In genomic region chr12:42234970-42235369, GRCh38 we compare ENCODE assay signal across 14 cellular contexts. TPM values are rescaled to one million over a fixed set of nuclear protein-coding genes. Genes with fewer than 3 reads are reported as not detected.
DNase-seq lines count a peak whose midpoint lies in the region; ATAC-seq and TF ChIP-seq lines count a peak whose summit lies in the region.
"Had no signal": no experiment of that assay in that cellular context is flagged by ENCODE, and none has a peak within 500 bp of the region (broad histone marks: within the 10 kb centered on the region; RNA-seq: fewer than 3 reads in every experiment).

No MANE protein-coding gene starts in this region.

- no peak for DNase-seq in right cardiac atrium
- no peak for DNase-seq in spleen
- DNase-seq in stimulated activated CD4-positive, alpha-beta T cell treated with anti-CD3 and anti-CD28 coated beads, Interleukin-15, amount 100 ng/mL, for 24 hours = no peak
- no peak for DNase-seq in H7
- DNase-seq in neuronal stem cell (ENCODE audit: low spot score) = no peak
- DNase-seq: activated T-cell treated with anti-CD3 and anti-CD28 coated beads, Interleukin-2, amount 50 U/mL, for 48 hours; central memory CD4-positive, alpha-beta T cell; NCI-H2171 treated with DMSO at 0.1 percent for 48 hours; stimulated activated naive B cell treated with anti-CD40 and anti-IgM and Interleukin-4, amounts not matched to agents 10 μg/mL and 1 μg/mL and 100 μg/mL, for 72 hours had no signal

- H2BK120ac ChIP-seq in neuronal stem cell (ENCODE audit: low read depth, low read length) = no peak overlapping the region

- peaks cover 25% of the 10 kb centered on the region for H3K4me1 Mint-ChIP-seq in activated T-helper 17 cell treated with anti-CD3 and anti-CD28 coated beads, Interleukin-2, amount 50 U/mL, for 72 hours

- no peak overlapping the region for H2BK12ac ChIP-seq in neuronal stem cell (ENCODE audit: low read length)

- H3K36me3 Mint-ChIP-seq in activated T-helper 17 cell treated with anti-CD3 and anti-CD28 coated beads, Interleukin-2, amount 50 U/mL, for 72 hours (ENCODE audit: low read depth) = peaks cover 53% of the 10 kb centered on the region

- peaks cover 5% of the 10 kb centered on the region for H3K79me1 ChIP-seq in neuronal stem cell (ENCODE audit: low read depth, low read length)

- H3K4me1 ChIP-seq in DOHH2 (ENCODE audit: control insufficient read depth, low read length) (peaks cover 27% of the 10 kb centered on the region), right cardiac atrium (ENCODE audit: control insufficient read depth, insufficient read depth, low read length) (peaks cover 4% of the 10 kb centered on the region), spleen (peaks cover 19 to 84% (median 64%) of the 10 kb centered on the region in 6 donors), neuronal stem cell (ENCODE audit: control insufficient read depth in 2 of 2, insufficient read depth in 1 of 2, low read depth in 1 of 2, low read length in 2 of 2) (peaks cover 0 to 5% of the 10 kb centered on the region in 2 donors)

- H3K14ac ChIP-seq in neuronal stem cell (ENCODE audit: low read length) = no peak overlapping the region

- peaks cover 72% of the 10 kb centered on the region for H3K79me2 ChIP-seq in DOHH2 (ENCODE audit: control insufficient read depth, low read length)

- H3K27me3 Mint-ChIP-seq in activated T-helper 17 cell treated with anti-CD3 and anti-CD28 coated beads, Interleukin-2, amount 50 U/mL, for 72 hours = no peaks in the 10 kb centered on the region
- H3K27me3 Mint-ChIP-seq: memory B cell; stimulated activated naive B cell treated with anti-CD40 and anti-IgM and Interleukin-4, amounts not matched to agents 10 μg/mL and 1 μg/mL and 100 μg/mL, for 72 hours had no signal

- H3K4me2 ChIP-seq in DOHH2 (ENCODE audit: low read length) (peak overlapping the region; percentile 0; the same call in 1 of the 2 replicates), neuronal stem cell (ENCODE audit: insufficient read depth, low read length, poor library complexity, severe bottlenecking) (no peak overlapping the region)

- ATAC-seq in activated T-helper 17 cell treated with anti-CD3 and anti-CD28 coated beads, Interleukin-2, amount 50 U/mL, for 72 hours (replicated peaks) = no peak
- ATAC-seq in right cardiac atrium (peak; percentile 36 to 47), HG03439 (IDR thresholded peaks at IDR 0.05; ENCODE audit: unreplicated experiment) (no peak)
- ATAC-seq: stimulated activated naive B cell treated with anti-CD40 and anti-IgM and Interleukin-4, amounts not matched to agents 10 μg/mL and 1 μg/mL and 100 μg/mL, for 72 hours had no signal

- H3K27me3 ChIP-seq in DOHH2 (ENCODE audit: control insufficient read depth, low read length) (no peaks in the 10 kb centered on the region), right cardiac atrium (ENCODE audit: control insufficient read depth, insufficient read depth) (no peaks in the 10 kb centered on the region), spleen (replicated peaks in 1 of 7) (no peaks in the 10 kb centered on the region), H7 (ENCODE audit: control insufficient read depth, insufficient read depth, low read length) (peaks cover 62% of the 10 kb centered on the region), neuronal stem cell (ENCODE audit: control insufficient read depth in 3 of 3, insufficient read depth in 3 of 3, low read depth in 1 of 3, low read length in 3 of 3) (no peaks in the 10 kb centered on the region)

- no peak overlapping the region for H4K91ac ChIP-seq in neuronal stem cell (ENCODE audit: low read depth, low read length, poor library complexity)

- H2AK5ac ChIP-seq in neuronal stem cell (ENCODE audit: low read depth, low read length) = no peak overlapping the region

- H3K9me2 ChIP-seq in DOHH2 (replicated peaks; ENCODE audit: control insufficient read depth, low read length) = no peaks in the 10 kb centered on the region

- 35% methylated on average over 2 of the region's 2 CpGs for WGBS in right cardiac atrium
- WGBS in spleen, 5 donors = 67 to 79% (median 71%) methylated on average over 2 of the region's 2 CpGs
- WGBS in neuronal stem cell (ENCODE audit: extremely low coverage in 2 of 2, insufficient read length in 2 of 2, insufficient replicate concordance in 1 of 2), 2 donors = no CpG with 5 or more reads among the region's 2 CpGs

- no peaks in the 10 kb centered on the region for H3K9me3 Mint-ChIP-seq in activated T-helper 17 cell treated with anti-CD3 and anti-CD28 coated beads, Interleukin-2, amount 50 U/mL, for 72 hours
- H3K9me3 Mint-ChIP-seq: memory B cell; stimulated activated naive B cell treated with anti-CD40 and anti-IgM and Interleukin-4, amounts not matched to agents 10 μg/mL and 1 μg/mL and 100 μg/mL, for 72 hours had no signal

- peaks cover 8% of the 10 kb centered on the region; the same call in 1 of the 2 replicates for H4K20me1 ChIP-seq in DOHH2 (ENCODE audit: control insufficient read depth, insufficient read depth, low read depth, low read length)

- H3K36me3 ChIP-seq in DOHH2 (ENCODE audit: control insufficient read depth, low read length) (peaks cover 33% of the 10 kb centered on the region), spleen (peaks cover 0 to 32% (median 4%) of the 10 kb centered on the region in 6 donors), H7 (replicated peaks; ENCODE audit: control insufficient read depth, insufficient read depth, low read length) (no peaks in the 10 kb centered on the region), neuronal stem cell (replicated peaks in 1 of 2; ENCODE audit: control insufficient read depth in 2 of 2, insufficient read depth in 2 of 2, low read length in 2 of 2) (peaks cover 0 to 45% of the 10 kb centered on the region in 2 donors)

- H3K27ac ChIP-seq in DOHH2 (ENCODE audit: low read depth, low read length) (no peak overlapping the region), right cardiac atrium (ENCODE audit: low read length) (peak overlapping the region; percentile 82), spleen (peak overlapping the region in 6 of 8 donors; percentile 11 to 98 (median 68)), neuronal stem cell (replicated peaks; ENCODE audit: low read length) (no peak overlapping the region)
- H3K27ac ChIP-seq: RWPE1 had no signal

- intact Hi-C loops in right cardiac atrium (cut with DNase I) = loop anchor here in 2 of 4 donors (5.0 to 10.0 kb wide), 3 partner anchors 90 to 93 kb away; partner anchors contain the start of genes GXYLT1 (in 2 of the 2), PPHLN1 (in 2 of the 2) and ZCRB1 (in 2 of the 2)
- intact Hi-C loops in spleen (cut with DNase I; ENCODE audit: low total_unique reads) = loop anchor here (10.0 kb wide), 1 partner anchor 90 kb away; the partner anchor contains the start of gene GXYLT1

- H2BK5ac ChIP-seq in neuronal stem cell (ENCODE audit: low read length) = no peak overlapping the region

- no peak overlapping the region for H3K27ac Mint-ChIP-seq in activated T-helper 17 cell treated with anti-CD3 and anti-CD28 coated beads, Interleukin-2, amount 50 U/mL, for 72 hours
- H3K27ac Mint-ChIP-seq: memory B cell; stimulated activated naive B cell treated with anti-CD40 and anti-IgM and Interleukin-4, amounts not matched to agents 10 μg/mL and 1 μg/mL and 100 μg/mL, for 72 hours had no signal

- H3K9me3 ChIP-seq in DOHH2 (ENCODE audit: control insufficient read depth, insufficient read depth, low read length) (no peaks in the 10 kb centered on the region), right cardiac atrium (ENCODE audit: control insufficient read depth, low read length) (no peaks in the 10 kb centered on the region), spleen (no peaks in the 10 kb centered on the region), neuronal stem cell (replicated peaks in 1 of 2; ENCODE audit: control insufficient read depth in 2 of 2, insufficient read depth in 1 of 2, low read depth in 1 of 2, low read length in 2 of 2) (no peaks in the 10 kb centered on the region)

- no peak overlapping the region for H3K18ac ChIP-seq in neuronal stem cell (ENCODE audit: low read length)

- no peak overlapping the region for H2AFZ ChIP-seq in neuronal stem cell (ENCODE audit: low read length)

- TF ChIP-seq CTCF in DOHH2 (IDR thresholded peaks at IDR 0.05; ENCODE audit: low read depth, low read length, poor library complexity, severe bottlenecking) (no peak), spleen (IDR thresholded peaks at IDR 0.05 in 8 of 11, conservative IDR thresholded peaks at IDR 0.05 in 3 of 11) (no peak)

- no peak for TF ChIP-seq POLR2A in spleen (IDR thresholded peaks at IDR 0.05)

- no peak overlapping the region for H3K4ac ChIP-seq in neuronal stem cell (ENCODE audit: low read length)

- H4K8ac ChIP-seq in neuronal stem cell (ENCODE audit: low read depth, low read length) = no peak overlapping the region

- H3F3A ChIP-seq in DOHH2 (ENCODE audit: control insufficient read depth, insufficient read depth) = peaks cover 4% of the 10 kb centered on the region; the same call in 1 of the 2 replicates

- H2BK15ac ChIP-seq in neuronal stem cell (ENCODE audit: low read length) = no peak overlapping the region

- H3K4me3 Mint-ChIP-seq in activated T-helper 17 cell treated with anti-CD3 and anti-CD28 coated beads, Interleukin-2, amount 50 U/mL, for 72 hours = peak overlapping the region; percentile 45
- H3K4me3 Mint-ChIP-seq: memory B cell; stimulated activated naive B cell treated with anti-CD40 and anti-IgM and Interleukin-4, amounts not matched to agents 10 μg/mL and 1 μg/mL and 100 μg/mL, for 72 hours had no signal

- no peak overlapping the region for H3K23ac ChIP-seq in neuronal stem cell (ENCODE audit: low read depth, low read length, poor library complexity)

- no peak overlapping the region for H3K4me3 ChIP-seq in DOHH2 (ENCODE audit: low read length)
- peak overlapping the region; percentile 55 for H3K4me3 ChIP-seq in right cardiac atrium (ENCODE audit: low read length)
- H3K4me3 ChIP-seq in spleen = peak overlapping the region in 2 of 8 donors; percentile 32 to 77
- no peak overlapping the region for H3K4me3 ChIP-seq in H7 (ENCODE audit: insufficient read depth, low read depth, low read length)
- no peak overlapping the region for H3K4me3 ChIP-seq in neuronal stem cell (ENCODE audit: low read length in 2 of 2)

- no peak overlapping the region for H3K9ac ChIP-seq in neuronal stem cell (ENCODE audit: low read depth, low read length, poor library complexity)

RNA-seq across cellular contexts. Expression of gene YAF2, which starts 3.1 kb away (rescaled TPM):
- total RNA-seq in activated T-helper 17 cell treated with anti-CD3 and anti-CD28 coated beads, Interleukin-2, amount 50 U/mL, for 72 hours = 10 to 100 TPM; 31.7 to 32.9 TPM
- total RNA-seq in right cardiac atrium (10 to 100 TPM; 82.0 to 93.9 (median 87.2) TPM), spleen (10 to 100 TPM; 37.4 to 83.7 (median 52.9) TPM)
- polyA plus RNA-seq in right cardiac atrium (42.6 TPM), spleen (10 to 100 TPM; 15.9 to 18.6 (median 18.0) TPM)
- total RNA-seq in H7 (2014; rRNA removed; shearing (Covaris generic)) = 1.8 and 5.6 TPM in 2 replicates
- polyA plus RNA-seq in neuronal stem cell (2013, experiment 1 of 2) = 23.3 TPM
- polyA plus RNA-seq in neuronal stem cell (2013, experiment 2 of 2) = 23.0 TPM

Comparison
In these comparisons a context has a peak if more than half of its experiments do, and no peak if none do; other contexts are left out.
1. H3K27ac ChIP-seq: peak in right cardiac atrium (single experiment) and spleen (6 of 8); none in DOHH2 (single experiment) and neuronal stem cell (single experiment).
2. ATAC-seq: peak in right cardiac atrium (2 of 2); none in activated T-helper 17 cell treated with anti-CD3 and anti-CD28 coated beads, Interleukin-2, amount 50 U/mL, for 72 hours (single experiment) and HG03439 (single experiment).